ENCODE assay signal across 1 cellular context in the genomic region with DNA sequence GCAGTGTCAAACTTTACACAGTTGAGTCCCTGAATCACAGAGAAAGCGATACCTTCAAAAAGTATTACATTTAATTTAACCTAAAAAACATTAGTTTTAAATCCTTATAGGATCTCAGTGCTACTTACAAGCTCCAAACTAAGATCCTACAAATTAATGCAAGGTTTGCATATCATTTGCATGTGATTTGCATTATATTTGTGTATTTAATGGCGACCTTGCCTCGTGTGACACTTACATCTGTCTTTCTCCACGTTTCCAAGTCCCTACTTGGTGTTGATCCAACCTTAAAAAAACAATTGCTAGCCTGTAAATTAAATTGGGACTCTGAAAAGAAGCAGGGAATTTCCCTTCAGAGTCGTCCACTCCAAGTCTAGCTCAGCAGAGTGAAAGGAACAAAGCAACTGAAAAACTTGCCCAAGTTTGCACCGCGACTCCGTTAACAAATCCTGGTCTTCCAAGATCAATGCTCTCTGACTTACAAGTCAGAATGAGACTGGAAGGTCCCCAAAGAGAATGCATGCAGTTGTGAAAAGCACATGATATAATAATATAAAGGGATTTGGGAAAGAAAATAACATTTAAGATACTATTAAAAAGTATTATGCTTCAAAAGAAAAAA.
TF ChIP-seq lines count a peak whose summit lies in the region.

No MANE protein-coding gene starts in this region.

TF ChIP-seq in HepG2, 621 proteins besides CTCF, POLR2A, EP300 and RAD21:
- TF ChIP-seq MAFF (IDR thresholded peaks at IDR 0.05; ENCODE audit: low read depth, low read length) (peak; percentile 66), CBX5 (CRISPR knock-in tag; IDR thresholded peaks at IDR 0.05; ENCODE audit: borderline replicate concordance) (no peak), CBFB (CRISPR knock-in tag; IDR thresholded peaks at IDR 0.05) (no peak), MAFK (conservative IDR thresholded peaks at IDR 0.05 in 1 of 2, IDR thresholded peaks at IDR 0.05 in 1 of 2; ENCODE audit: low read length in 2 of 2) (peak; percentile 64 to 72), SNAPC4 (CRISPR knock-in tag; IDR thresholded peaks at IDR 0.05) (peak; percentile 93), NR1H2 (CRISPR knock-in tag; IDR thresholded peaks at IDR 0.05; ENCODE audit: borderline replicate concordance, low read depth) (no peak), ZMYM2 (CRISPR knock-in tag; IDR thresholded peaks at IDR 0.05) (no peak), NCOA2 (CRISPR knock-in tag; IDR thresholded peaks at IDR 0.05) (0 out of 2 replicates have a peak, but pooled peaks have one; percentile 13), ZNF317 (CRISPR knock-in tag; IDR thresholded peaks at IDR 0.05) (no peak), ZNF44 (CRISPR knock-in tag; IDR thresholded peaks at IDR 0.05) (no peak), NFKBIZ (CRISPR knock-in tag; IDR thresholded peaks at IDR 0.05) (0 out of 2 replicates have a peak, but pooled peaks have one; percentile 9), REPIN1 (CRISPR knock-in tag; IDR thresholded peaks at IDR 0.05; ENCODE audit: borderline replicate concordance, low read depth) (0 out of 2 replicates have a peak, but pooled peaks have one; percentile 30), SNAPC5 (CRISPR knock-in tag; IDR thresholded peaks at IDR 0.05; ENCODE audit: borderline replicate concordance) (peak; percentile 67; the same call in 1 of the 2 replicates), MED1 (CRISPR knock-in tag; IDR thresholded peaks at IDR 0.05) (no peak), TBL1XR1 (IDR thresholded peaks at IDR 0.05; ENCODE audit: borderline replicate concordance, low read length, partially characterized antibody) (no peak), SOX6 (IDR thresholded peaks at IDR 0.05) (no peak), SOX6 (CRISPR knock-in tag; IDR thresholded peaks at IDR 0.05) (no peak), HDAC1 (CRISPR knock-in tag; IDR thresholded peaks at IDR 0.05) (no peak), SNAPC2 (CRISPR knock-in tag; IDR thresholded peaks at IDR 0.05) (peak; percentile 98), SRF (IDR thresholded peaks at IDR 0.05; ENCODE audit: low read depth, low read length) (no peak), PTBP1 (IDR thresholded peaks at IDR 0.05; ENCODE audit: low read depth, low read length, poor library complexity, severe bottlenecking) (no peak), RFXANK (CRISPR knock-in tag; IDR thresholded peaks at IDR 0.05) (no peak)
- TF ChIP-seq, protein P1, sequence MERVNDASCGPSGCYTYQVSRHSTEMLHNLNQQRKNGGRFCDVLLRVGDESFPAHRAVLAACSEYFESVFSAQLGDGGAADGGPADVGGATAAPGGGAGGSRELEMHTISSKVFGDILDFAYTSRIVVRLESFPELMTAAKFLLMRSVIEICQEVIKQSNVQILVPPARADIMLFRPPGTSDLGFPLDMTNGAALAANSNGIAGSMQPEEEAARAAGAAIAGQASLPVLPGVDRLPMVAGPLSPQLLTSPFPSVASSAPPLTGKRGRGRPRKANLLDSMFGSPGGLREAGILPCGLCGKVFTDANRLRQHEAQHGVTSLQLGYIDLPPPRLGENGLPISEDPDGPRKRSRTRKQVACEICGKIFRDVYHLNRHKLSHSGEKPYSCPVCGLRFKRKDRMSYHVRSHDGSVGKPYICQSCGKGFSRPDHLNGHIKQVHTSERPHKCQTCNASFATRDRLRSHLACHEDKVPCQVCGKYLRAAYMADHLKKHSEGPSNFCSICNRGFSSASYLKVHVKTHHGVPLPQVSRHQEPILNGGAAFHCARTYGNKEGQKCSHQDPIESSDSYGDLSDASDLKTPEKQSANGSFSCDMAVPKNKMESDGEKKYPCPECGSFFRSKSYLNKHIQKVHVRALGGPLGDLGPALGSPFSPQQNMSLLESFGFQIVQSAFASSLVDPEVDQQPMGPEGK (CRISPR knock-in tag; IDR thresholded peaks at IDR 0.05): no peak
- TF ChIP-seq, protein P2, sequence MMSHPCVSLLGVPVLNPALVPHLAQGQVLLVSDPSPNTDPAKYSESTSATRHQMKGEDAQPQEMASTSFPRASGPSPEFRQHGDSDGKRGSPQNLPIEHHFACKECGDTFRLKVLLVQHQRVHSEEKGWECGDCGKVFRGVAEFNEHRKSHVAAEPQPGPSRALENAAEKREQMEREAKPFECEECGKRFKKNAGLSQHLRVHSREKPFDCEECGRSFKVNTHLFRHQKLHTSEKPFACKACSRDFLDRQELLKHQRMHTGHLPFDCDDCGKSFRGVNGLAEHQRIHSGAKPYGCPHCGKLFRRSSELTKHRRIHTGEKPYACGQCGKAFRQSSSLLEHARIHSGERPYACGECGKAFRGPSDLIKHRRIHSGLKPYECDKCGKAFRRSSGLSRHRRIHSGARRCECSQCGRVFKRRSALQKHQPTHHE (CRISPR knock-in tag; IDR thresholded peaks at IDR 0.05; ENCODE audit: borderline replicate concordance): 0 out of 2 replicates have a peak, but pooled peaks have one; percentile 3
- TF ChIP-seq, protein P3, sequence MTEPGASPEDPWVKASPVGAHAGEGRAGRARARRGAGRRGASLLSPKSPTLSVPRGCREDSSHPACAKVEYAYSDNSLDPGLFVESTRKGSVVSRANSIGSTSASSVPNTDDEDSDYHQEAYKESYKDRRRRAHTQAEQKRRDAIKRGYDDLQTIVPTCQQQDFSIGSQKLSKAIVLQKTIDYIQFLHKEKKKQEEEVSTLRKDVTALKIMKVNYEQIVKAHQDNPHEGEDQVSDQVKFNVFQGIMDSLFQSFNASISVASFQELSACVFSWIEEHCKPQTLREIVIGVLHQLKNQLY (CRISPR knock-in tag; IDR thresholded peaks at IDR 0.05): no peak
- TF ChIP-seq, protein P4, sequence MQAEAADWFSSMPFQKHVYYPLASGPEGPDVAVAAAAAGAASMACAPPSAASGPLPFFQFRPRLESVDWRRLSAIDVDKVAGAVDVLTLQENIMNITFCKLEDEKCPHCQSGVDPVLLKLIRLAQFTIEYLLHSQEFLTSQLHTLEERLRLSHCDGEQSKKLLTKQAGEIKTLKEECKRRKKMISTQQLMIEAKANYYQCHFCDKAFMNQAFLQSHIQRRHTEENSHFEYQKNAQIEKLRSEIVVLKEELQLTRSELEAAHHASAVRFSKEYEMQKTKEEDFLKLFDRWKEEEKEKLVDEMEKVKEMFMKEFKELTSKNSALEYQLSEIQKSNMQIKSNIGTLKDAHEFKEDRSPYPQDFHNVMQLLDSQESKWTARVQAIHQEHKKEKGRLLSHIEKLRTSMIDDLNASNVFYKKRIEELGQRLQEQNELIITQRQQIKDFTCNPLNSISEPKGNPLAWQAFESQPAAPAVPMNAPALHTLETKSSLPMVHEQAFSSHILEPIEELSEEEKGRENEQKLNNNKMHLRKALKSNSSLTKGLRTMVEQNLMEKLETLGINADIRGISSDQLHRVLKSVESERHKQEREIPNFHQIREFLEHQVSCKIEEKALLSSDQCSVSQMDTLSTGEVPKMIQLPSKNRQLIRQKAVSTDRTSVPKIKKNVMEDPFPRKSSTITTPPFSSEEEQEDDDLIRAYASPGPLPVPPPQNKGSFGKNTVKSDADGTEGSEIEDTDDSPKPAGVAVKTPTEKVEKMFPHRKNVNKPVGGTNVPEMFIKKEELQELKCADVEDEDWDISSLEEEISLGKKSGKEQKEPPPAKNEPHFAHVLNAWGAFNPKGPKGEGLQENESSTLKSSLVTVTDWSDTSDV (CRISPR knock-in tag; IDR thresholded peaks at IDR 0.05): no peak
- TF ChIP-seq, protein P5, sequence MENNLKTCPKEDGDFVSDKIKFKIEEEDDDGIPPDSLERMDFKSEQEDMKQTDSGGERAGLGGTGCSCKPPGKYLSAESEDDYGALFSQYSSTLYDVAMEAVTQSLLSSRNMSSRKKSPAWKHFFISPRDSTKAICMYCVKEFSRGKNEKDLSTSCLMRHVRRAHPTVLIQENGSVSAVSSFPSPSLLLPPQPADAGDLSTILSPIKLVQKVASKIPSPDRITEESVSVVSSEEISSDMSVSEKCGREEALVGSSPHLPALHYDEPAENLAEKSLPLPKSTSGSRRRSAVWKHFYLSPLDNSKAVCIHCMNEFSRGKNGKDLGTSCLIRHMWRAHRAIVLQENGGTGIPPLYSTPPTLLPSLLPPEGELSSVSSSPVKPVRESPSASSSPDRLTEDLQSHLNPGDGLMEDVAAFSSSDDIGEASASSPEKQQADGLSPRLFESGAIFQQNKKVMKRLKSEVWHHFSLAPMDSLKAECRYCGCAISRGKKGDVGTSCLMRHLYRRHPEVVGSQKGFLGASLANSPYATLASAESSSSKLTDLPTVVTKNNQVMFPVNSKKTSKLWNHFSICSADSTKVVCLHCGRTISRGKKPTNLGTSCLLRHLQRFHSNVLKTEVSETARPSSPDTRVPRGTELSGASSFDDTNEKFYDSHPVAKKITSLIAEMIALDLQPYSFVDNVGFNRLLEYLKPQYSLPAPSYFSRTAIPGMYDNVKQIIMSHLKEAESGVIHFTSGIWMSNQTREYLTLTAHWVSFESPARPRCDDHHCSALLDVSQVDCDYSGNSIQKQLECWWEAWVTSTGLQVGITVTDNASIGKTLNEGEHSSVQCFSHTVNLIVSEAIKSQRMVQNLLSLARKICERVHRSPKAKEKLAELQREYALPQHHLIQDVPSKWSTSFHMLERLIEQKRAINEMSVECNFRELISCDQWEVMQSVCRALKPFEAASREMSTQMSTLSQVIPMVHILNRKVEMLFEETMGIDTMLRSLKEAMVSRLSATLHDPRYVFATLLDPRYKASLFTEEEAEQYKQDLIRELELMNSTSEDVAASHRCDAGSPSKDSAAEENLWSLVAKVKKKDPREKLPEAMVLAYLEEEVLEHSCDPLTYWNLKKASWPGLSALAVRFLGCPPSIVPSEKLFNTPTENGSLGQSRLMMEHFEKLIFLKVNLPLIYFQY (CRISPR knock-in tag; IDR thresholded peaks at IDR 0.05; ENCODE audit: borderline replicate concordance): peak; percentile 40; the same call in 1 of the 2 replicates
